9 cellular contexts compared by ENCODE assay signal in genomic region chrX:46561931-46562721, GRCh38. TPM values are rescaled to one million over a fixed set of nuclear protein-coding genes. Genes with fewer than 3 reads are reported as not detected.
DNase-seq lines count a peak whose midpoint lies in the region; ATAC-seq and TF ChIP-seq lines count a peak whose summit lies in the region.
"Had no signal": no experiment of that assay in that cellular context is flagged by ENCODE, and none has a peak within 500 bp of the region (broad histone marks: within the 10 kb centered on the region; RNA-seq: fewer than 3 reads in every experiment).

No MANE protein-coding gene starts in this region.

- CTCF ChIA-PET in CD4-positive, alpha-beta T cell (lab: Charles Lee) = no interaction called here

- H3K27me3 ChIP-seq in OCI-LY1 (ENCODE audit: insufficient read depth, low read length) (no peaks in the 10 kb centered on the region), lower lobe of right lung (ENCODE audit: low read depth) (no peaks in the 10 kb centered on the region)
- no peaks in the 10 kb centered on the region for H3K27me3 ChIP-seq in CD4-positive, alpha-beta T cell (ENCODE audit: control insufficient read depth, insufficient read depth, low read length)

- ATAC-seq in HG02943 (IDR thresholded peaks at IDR 0.05; ENCODE audit: low read depth, unreplicated experiment) (peak; percentile 95), lower lobe of right lung (peak; percentile 77 to 83)
- no peak for ATAC-seq in CD4-positive, alpha-beta T cell (ENCODE audit: poor library complexity)

- H3K9me3 ChIP-seq in OCI-LY1 (ENCODE audit: low read length) (no peaks in the 10 kb centered on the region), lower lobe of right lung (no peaks in the 10 kb centered on the region)
- no peaks in the 10 kb centered on the region for H3K9me3 ChIP-seq in CD4-positive, alpha-beta T cell (ENCODE audit: control insufficient read depth, low read length)

- intact Hi-C loops in lower lobe of right lung (cut with DNase I) (no loop called here), posterior vena cava (cut with DNase I) (no loop called here)
- intact Hi-C loops in CD4-positive, alpha-beta T cell (cut with DNase I, micrococcal nuclease) = no loop called here

- H3K27ac ChIP-seq in OCI-LY1 (ENCODE audit: low read depth, low read length, poor library complexity, severe bottlenecking) (peak overlapping the region; percentile 72), lower lobe of right lung (no peak overlapping the region)
- no peak overlapping the region for H3K27ac ChIP-seq in CD4-positive, alpha-beta T cell (ENCODE audit: low read depth, low read length)

- H3K79me2 ChIP-seq in OCI-LY1 (ENCODE audit: insufficient read depth, low read length) = no peaks in the 10 kb centered on the region

- H3K36me3 Mint-ChIP-seq in HFFc6 (ENCODE audit: low read depth) = peaks cover 4% of the 10 kb centered on the region; the same call in 1 of the 2 replicates
- no peaks in the 10 kb centered on the region for H3K36me3 Mint-ChIP-seq in CD4-positive, alpha-beta T cell (ENCODE audit: low read depth)

- no peak overlapping the region for H3K9ac ChIP-seq in OCI-LY1 (ENCODE audit: low read length)

- TF ChIP-seq CTCF in OCI-LY1 (IDR thresholded peaks at IDR 0.05; ENCODE audit: low read length) = no peak
- no peak for TF ChIP-seq CTCF in lower lobe of right lung (IDR thresholded peaks at IDR 0.05)
- TF ChIP-seq CTCF in HFFc6 (IDR thresholded peaks at IDR 0.05) = no peak
- no peak for TF ChIP-seq CTCF in CD4-positive, alpha-beta T cell (IDR thresholded peaks at IDR 0.05)

- H3K9me3 Mint-ChIP-seq in HFFc6 = no peaks in the 10 kb centered on the region
- H3K9me3 Mint-ChIP-seq in CD4-positive, alpha-beta T cell = no peaks in the 10 kb centered on the region

- no peaks in the 10 kb centered on the region for H3K9me2 ChIP-seq in OCI-LY1 (ENCODE audit: low read depth, low read length)

- no peak overlapping the region; the same call in 1 of the 2 replicates for H3K27ac Mint-ChIP-seq in HFFc6
- no peak overlapping the region for H3K27ac Mint-ChIP-seq in CD4-positive, alpha-beta T cell

- no peak overlapping the region for H2AFZ ChIP-seq in OCI-LY1 (ENCODE audit: low read length)

- H4K20me1 ChIP-seq in OCI-LY1 (ENCODE audit: insufficient read depth, low read length) = no peaks in the 10 kb centered on the region

- no peaks in the 10 kb centered on the region for H3F3A ChIP-seq in OCI-LY1 (ENCODE audit: insufficient read depth, low read length)

- peaks cover 3% of the 10 kb centered on the region; the same call in 1 of the 2 replicates for H3K27me3 Mint-ChIP-seq in HFFc6 (ENCODE audit: insufficient read depth)
- no peaks in the 10 kb centered on the region for H3K27me3 Mint-ChIP-seq in CD4-positive, alpha-beta T cell

- POLR2A ChIA-PET in CD4-positive, alpha-beta T cell (lab: Charles Lee) = interaction anchor here (0.6 kb wide), 1 partner anchor 50 kb away, joined by 3 read pairs; no protein-coding TSS in a partner anchor

- H3K36me3 ChIP-seq in OCI-LY1 (ENCODE audit: insufficient read depth, low read length) (no peaks in the 10 kb centered on the region), lower lobe of right lung (no peaks in the 10 kb centered on the region)

- no peak overlapping the region for H3K4me3 Mint-ChIP-seq in HFFc6
- H3K4me3 Mint-ChIP-seq in CD4-positive, alpha-beta T cell = no peak overlapping the region

- peak overlapping the region; percentile 22; the same call in 1 of the 2 replicates for H3K4me2 ChIP-seq in OCI-LY1 (ENCODE audit: low read length)

- H3K4me3 ChIP-seq in OCI-LY1 (ENCODE audit: low read depth, low read length, poor library complexity, severe bottlenecking) = no peak overlapping the region
- no peak overlapping the region for H3K4me3 ChIP-seq in lower lobe of right lung

- peaks cover 18% of the 10 kb centered on the region for H3K4me1 ChIP-seq in OCI-LY1 (ENCODE audit: insufficient read depth, low read length, severe bottlenecking)
- H3K4me1 ChIP-seq in lower lobe of right lung = no peaks in the 10 kb centered on the region

- peak; percentile 52 for DNase-seq in activated CD8-positive, alpha-beta memory T cell treated with anti-CD3 and anti-CD28 coated beads for 24 hours
- DNase-seq in activated CD8-positive, alpha-beta memory T cell treated with anti-CD3 and anti-CD28 coated beads, Interleukin-2, amount 50 U/mL, for 4 hours = no peak
- DNase-seq in lower lobe of right lung (peak; percentile 47), HFFc6 (no peak), posterior vena cava (ENCODE audit: low spot score) (no peak)
- DNase-seq in CD4-positive, alpha-beta T cell = no peak
- DNase-seq: DND-41 had no signal

- H3K4me1 Mint-ChIP-seq in HFFc6 (ENCODE audit: low read depth) = peaks cover 15% of the 10 kb centered on the region
- no peaks in the 10 kb centered on the region for H3K4me1 Mint-ChIP-seq in CD4-positive, alpha-beta T cell (ENCODE audit: low read depth)

RNA-seq across cellular contexts. Expression of gene CHST7, which starts 11.4 kb away (rescaled TPM):
- total RNA-seq in lower lobe of right lung = 7.4 TPM
- 10 to 100 TPM; 16.1 to 17.8 (median 17.0) TPM for total RNA-seq in HFFc6 (2021; fragmentation: NEBNext Ultra II Directional; extraction: Animal tissue kit (Norgen Biotek cat#: 25700))
- total RNA-seq in posterior vena cava = 1 to 10 TPM; 6.0 to 7.3 TPM
- total RNA-seq in CD4-positive, alpha-beta T cell = 1 to 10 TPM; 4.0 to 4.6 TPM

RNA-seq across cellular contexts. Expression of gene ZNF674, which starts 16.9 kb away (rescaled TPM):
- total RNA-seq in lower lobe of right lung (5.6 TPM), posterior vena cava (1 to 10 TPM; 4.6 to 5.6 TPM)
- total RNA-seq in HFFc6 (2021; fragmentation: NEBNext Ultra II Directional; extraction: Animal tissue kit (Norgen Biotek cat#: 25700)) = 1 to 10 TPM; 5.1 to 7.1 (median 6.5) TPM
- 1 to 10 TPM; 1.2 to 1.9 TPM for total RNA-seq in CD4-positive, alpha-beta T cell

Comparison
In these comparisons a context has a peak if more than half of its experiments do, and no peak if none do; other contexts are left out.
1. DNase-seq: peak in activated CD8-positive, alpha-beta memory T cell treated with anti-CD3 and anti-CD28 coated beads for 24 hours (single experiment) and lower lobe of right lung (single experiment); none in activated CD8-positive, alpha-beta memory T cell treated with anti-CD3 and anti-CD28 coated beads, Interleukin-2, amount 50 U/mL, for 4 hours (single experiment), HFFc6 (single experiment), posterior vena cava (single experiment) and CD4-positive, alpha-beta T cell (0 of 10).